Comparison of ENCODE assay signal across 21 cellular contexts in genomic region chr5:1468629-1469527, GRCh38. TPM values are rescaled to one million over a fixed set of nuclear protein-coding genes. Genes with fewer than 3 reads are reported as not detected.
A peak's percentile ranks its signal among the peaks of the same experiment; 100 is the strongest.
DNase-seq lines count a peak whose midpoint lies in the region; TF ChIP-seq lines count a peak whose summit lies in the region.
"Had no signal": no experiment of that assay in that cellular context is flagged by ENCODE, and none has a peak within 500 bp of the region (broad histone marks: within the 10 kb centered on the region; RNA-seq: fewer than 3 reads in every experiment).

No MANE protein-coding gene starts in this region.

- H3K27ac ChIP-seq in sigmoid colon (no peak overlapping the region), mammary epithelial cell (ENCODE audit: insufficient read depth, low read depth, low read length) (no peak overlapping the region)

- H3K27me3 ChIP-seq in sigmoid colon (no peaks in the 10 kb centered on the region), mammary epithelial cell (ENCODE audit: insufficient read depth, low read length) (no peaks in the 10 kb centered on the region)

- peak; percentile 25 for DNase-seq in activated T-cell treated with anti-CD3 and anti-CD28 coated beads, Interleukin-2, amount 50 U/mL, for 24 hours
- DNase-seq in activated T-cell treated with anti-CD3 and anti-CD28 coated beads, Interleukin-2, amount 50 U/mL, for 1 hour = no peak
- DNase-seq in glutamatergic neuron = peak; percentile 19
- DNase-seq in sigmoid colon = peak; percentile 64
- no peak for DNase-seq in AG08396 (ENCODE audit: low spot score)
- DNase-seq in NCI-H226 = no peak
- DNase-seq in mammary epithelial cell = no peak
- DNase-seq: cerebellar nuclear complex, NCI-H187 treated with DMSO at 0.1 percent for 48 hours had no signal

- intact Hi-C loops in sigmoid colon (cut with DNase I) (no loop called here), mammary epithelial cell (cut with micrococcal nuclease) (no loop called here)

- peaks cover 0 to 53% (median 9%) of the 10 kb centered on the region in 4 donors for H3K36me3 ChIP-seq in sigmoid colon
- H3K36me3 ChIP-seq in mammary epithelial cell (ENCODE audit: insufficient read depth, low read length) = peaks cover 3% of the 10 kb centered on the region

- no TSS peak for BruUV-seq in mammary epithelial cell (replicated peaks; lab: Mats Ljungman, UMichigan)

- H3K4me3 ChIP-seq in sigmoid colon = no peak overlapping the region
- no peak overlapping the region for H3K4me3 ChIP-seq in mammary epithelial cell (replicated peaks in 1 of 3; ENCODE audit: insufficient read depth in 1 of 3, low read depth in 2 of 3, low read length in 3 of 3)
- H3K4me3 ChIP-seq: GM23248 had no signal

- H2AFZ ChIP-seq in mammary epithelial cell (ENCODE audit: low read depth, low read length) = no peak overlapping the region
- H2AFZ ChIP-seq: GM23248 had no signal

- H3K4me3 Mint-ChIP-seq in activated T-cell treated with anti-CD3 and anti-CD28 coated beads, Interleukin-2, amount 50 U/mL, for 24 hours = no peak overlapping the region
- H3K4me3 Mint-ChIP-seq in IgD-negative memory B cell (no peak overlapping the region), glutamatergic neuron (ENCODE audit: unreplicated experiment) (no peak overlapping the region)
- H3K4me3 Mint-ChIP-seq: activated CD4-positive, alpha-beta T cell treated with anti-CD3 and anti-CD28 coated beads for 36 hours; CD8-positive, alpha-beta T cell; stimulated activated naive CD8-positive, alpha-beta T cell treated with anti-CD3 and anti-CD28 coated beads, Interleukin-15, amount 100 ng/mL, for 72 hours; T-helper 2 cell treated with Interferon-gamma antibody and Interleukin-4, amounts not matched to agents 5 μg/mL and 100 μg/mL, for 36 hours had no signal

- peaks cover 12% of the 10 kb centered on the region for H3K9me3 Mint-ChIP-seq in activated T-cell treated with anti-CD3 and anti-CD28 coated beads, Interleukin-2, amount 50 U/mL, for 24 hours
- H3K9me3 Mint-ChIP-seq in IgD-negative memory B cell = peaks cover 0 to 2% (median 0%) of the 10 kb centered on the region in 3 donors
- H3K9me3 Mint-ChIP-seq in glutamatergic neuron (ENCODE audit: unreplicated experiment) = peaks cover 24% of the 10 kb centered on the region
- H3K9me3 Mint-ChIP-seq: CD8-positive, alpha-beta T cell had no signal

- peaks cover 10% of the 10 kb centered on the region for H3K4me1 Mint-ChIP-seq in activated T-cell treated with anti-CD3 and anti-CD28 coated beads, Interleukin-2, amount 50 U/mL, for 24 hours (ENCODE audit: low read depth)
- H3K4me1 Mint-ChIP-seq in IgD-negative memory B cell = no peaks in the 10 kb centered on the region
- peaks cover 5% of the 10 kb centered on the region for H3K4me1 Mint-ChIP-seq in glutamatergic neuron (ENCODE audit: low read depth, unreplicated experiment)

- no peak for TF ChIP-seq CTCF in glutamatergic neuron (IDR thresholded peaks at IDR 0.05; ENCODE audit: partially characterized antibody, unreplicated experiment)
- no peak for TF ChIP-seq CTCF in sigmoid colon (IDR thresholded peaks at IDR 0.05)
- TF ChIP-seq CTCF in mammary epithelial cell (conservative IDR thresholded peaks at IDR 0.05 in 1 of 2, IDR thresholded peaks at IDR 0.05 in 1 of 2; ENCODE audit: extremely low read depth in 1 of 2, insufficient read depth in 1 of 2, low read depth in 1 of 2, low read length in 2 of 2) = no peak

- TF ChIP-seq EP300 in sigmoid colon (IDR thresholded peaks at IDR 0.05) = no peak

- H3K27ac Mint-ChIP-seq in activated T-cell treated with anti-CD3 and anti-CD28 coated beads, Interleukin-2, amount 50 U/mL, for 24 hours = no peak overlapping the region
- H3K27ac Mint-ChIP-seq in IgD-negative memory B cell = peak overlapping the region in 2 of 3 donors; percentile 43 to 78
- peak overlapping the region; percentile 83 for H3K27ac Mint-ChIP-seq in glutamatergic neuron (ENCODE audit: unreplicated experiment)
- H3K27ac Mint-ChIP-seq: activated CD4-positive, alpha-beta T cell treated with anti-CD3 and anti-CD28 coated beads for 36 hours; CD8-positive, alpha-beta T cell; progenitor cell of endocrine pancreas; T-helper 2 cell treated with Interferon-gamma antibody and Interleukin-4, amounts not matched to agents 5 μg/mL and 100 μg/mL, for 36 hours had no signal

- H3K36me3 Mint-ChIP-seq in activated T-cell treated with anti-CD3 and anti-CD28 coated beads, Interleukin-2, amount 50 U/mL, for 24 hours (ENCODE audit: low read depth) = peaks cover 93% of the 10 kb centered on the region
- H3K36me3 Mint-ChIP-seq in IgD-negative memory B cell (peaks cover 6% of the 10 kb centered on the region), glutamatergic neuron (ENCODE audit: unreplicated experiment) (peaks cover 18% of the 10 kb centered on the region)

- no peaks in the 10 kb centered on the region for H3K27me3 Mint-ChIP-seq in activated T-cell treated with anti-CD3 and anti-CD28 coated beads, Interleukin-2, amount 50 U/mL, for 24 hours
- H3K27me3 Mint-ChIP-seq in IgD-negative memory B cell = no peaks in the 10 kb centered on the region
- peaks cover 22% of the 10 kb centered on the region for H3K27me3 Mint-ChIP-seq in glutamatergic neuron (ENCODE audit: unreplicated experiment)
- H3K27me3 Mint-ChIP-seq: activated CD4-positive, alpha-beta T cell treated with anti-CD3 and anti-CD28 coated beads for 36 hours; progenitor cell of endocrine pancreas; stimulated activated naive CD8-positive, alpha-beta T cell treated with anti-CD3 and anti-CD28 coated beads, Interleukin-15, amount 100 ng/mL, for 72 hours had no signal

- no peaks in the 10 kb centered on the region for H3K79me2 ChIP-seq in mammary epithelial cell (ENCODE audit: insufficient read depth, low read length)

- no peak overlapping the region for H3K4me2 ChIP-seq in mammary epithelial cell (ENCODE audit: insufficient read depth, low read depth, low read length)

- H4K20me1 ChIP-seq in mammary epithelial cell (ENCODE audit: insufficient read depth, low read length) = no peaks in the 10 kb centered on the region

- in situ Hi-C loops in mammary epithelial cell (cut with MboI; ENCODE audit: low sequenced_read_pairs in 2 of 2) = no loop called here

- H3K9me3 ChIP-seq in sigmoid colon (no peaks in the 10 kb centered on the region), mammary epithelial cell (replicated peaks; ENCODE audit: insufficient read depth, low read length) (peaks cover 6% of the 10 kb centered on the region)

- dilution Hi-C loops in mammary epithelial cell (cut with HindIII; ENCODE audit: low sequenced_read_pairs) = no loop called here

- CTCF ChIA-PET in mammary epithelial cell (lab: Charles Lee; ENCODE audit: low non-redundant PET) = no interaction called here

- no peak overlapping the region for H3K9ac ChIP-seq in mammary epithelial cell (ENCODE audit: insufficient read depth, low read length)
- H3K9ac ChIP-seq: GM23248 had no signal

- no peaks in the 10 kb centered on the region for H3K4me1 ChIP-seq in sigmoid colon
- H3K4me1 ChIP-seq in mammary epithelial cell (ENCODE audit: insufficient read depth, low read length) = peaks cover 8% of the 10 kb centered on the region

- WGBS in sigmoid colon, 2 donors = 90 to 93% methylated on average over 28 of the region's 28 CpGs
- 100% methylated on average over 15 of the region's 28 CpGs for WGBS in mammary epithelial cell (ENCODE audit: low coverage, missing lambda C conversion rate)

- TF ChIP-seq POLR2A in sigmoid colon (IDR thresholded peaks at IDR 0.05) = no peak

RNA-seq across cellular contexts. Expression of gene SLC6A3, which starts 23.6 kb away (rescaled TPM):
- not detected for polyA plus RNA-seq in IgD-negative memory B cell
- 22.4 TPM for total RNA-seq in glutamatergic neuron (ENCODE audit: unreplicated experiment)
- total RNA-seq in sigmoid colon = not detected
- under 1 TPM in 1 of 3 donors, not detected in 2; 0.06 TPM for polyA plus RNA-seq in sigmoid colon
- total RNA-seq in mammary epithelial cell = not detected
- not detected for polyA plus RNA-seq in mammary epithelial cell
- polyA minus RNA-seq in mammary epithelial cell = not detected
- total RNA-seq: A673; activated CD4-positive, alpha-beta T cell treated with anti-CD3 and anti-CD28 coated beads for 36 hours; CD8-positive, alpha-beta T cell; GM23248; HT1080; left lobe of liver; M059J; NCI-H460; progenitor cell of endocrine pancreas had no signal
- polyA plus RNA-seq: GM23248 had no signal

RNA-seq across cellular contexts. Expression of gene LPCAT1, which starts 54.9 kb away (rescaled TPM):
- polyA plus RNA-seq in IgD-negative memory B cell = 76.4 TPM
- total RNA-seq in glutamatergic neuron (ENCODE audit: unreplicated experiment) = 113 TPM
- total RNA-seq in sigmoid colon = 10 to 100 TPM; 20.6 to 24.3 (median 22.3) TPM
- 10 to 100 TPM in 1 of 3 donors, 1 to 10 TPM in 2; 4.2 to 35.1 (median 7.8) TPM for polyA plus RNA-seq in sigmoid colon
- total RNA-seq in mammary epithelial cell = 10 to 100 TPM; 37.1 to 43.5 TPM
- 50.3 TPM for polyA plus RNA-seq in mammary epithelial cell
- polyA minus RNA-seq in mammary epithelial cell = 35.9 TPM

Comparison
In these comparisons a context has a peak if more than half of its experiments do, and no peak if none do; other contexts are left out.
1. DNase-seq: peak in activated T-cell treated with anti-CD3 and anti-CD28 coated beads, Interleukin-2, amount 50 U/mL, for 24 hours (single experiment), glutamatergic neuron (single experiment) and sigmoid colon (single experiment); none in activated T-cell treated with anti-CD3 and anti-CD28 coated beads, Interleukin-2, amount 50 U/mL, for 1 hour (single experiment), AG08396 (single experiment), NCI-H226 (single experiment) and mammary epithelial cell (single experiment).
2. RNA of gene SLC6A3, which starts 23.6 kb away (total RNA-seq): 22.4 TPM in glutamatergic neuron (single experiment); not detected in sigmoid colon and not detected in mammary epithelial cell; every median in the first group is over 10 times any median in the second.